ENCODE assay signal across 1 cellular context in genomic region chr22:40720538-40721256, GRCh38.
TF ChIP-seq lines count a peak whose summit lies in the region.

No MANE protein-coding gene starts in this region.

TF ChIP-seq in IMR-90, 13 proteins besides CTCF, POLR2A, EP300 and RAD21 (continued from another document):
- TF ChIP-seq MAZ (IDR thresholded peaks at IDR 0.05; ENCODE audit: borderline replicate concordance, low read depth, low read length) (no peak), FOS (IDR thresholded peaks at IDR 0.05; ENCODE audit: low read depth, low read length) (no peak), ELK1 (IDR thresholded peaks at IDR 0.05; ENCODE audit: borderline replicate concordance, low read depth, low read length) (no peak)
